1 cellular context compared by ENCODE assay signal in the genomic region with DNA sequence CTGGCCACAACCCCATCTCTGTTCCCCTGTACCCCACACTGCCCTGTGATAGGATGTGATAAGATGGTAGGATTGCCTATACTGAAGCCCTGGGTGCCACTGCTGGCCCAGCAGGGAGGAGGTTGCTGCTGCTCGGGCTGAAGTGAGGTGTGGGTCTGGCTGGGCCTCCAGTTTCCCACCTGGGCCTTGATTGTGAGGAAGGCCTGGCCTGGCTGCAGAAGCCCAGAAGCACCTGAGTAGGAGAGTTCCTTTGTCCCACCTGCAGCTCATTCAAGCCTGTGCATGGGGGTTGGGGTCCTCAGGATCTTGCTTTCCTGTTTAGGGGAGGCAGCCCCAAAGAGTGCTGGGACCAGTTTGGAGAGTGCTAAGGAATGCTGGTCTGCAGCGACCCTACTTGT.
TF ChIP-seq lines count a peak whose summit lies in the region.

No MANE protein-coding gene starts in this region.

TF ChIP-seq in WTC11, 78 proteins besides CTCF, POLR2A, EP300 and RAD21 (continued from another document):
- TF ChIP-seq, protein P1, sequence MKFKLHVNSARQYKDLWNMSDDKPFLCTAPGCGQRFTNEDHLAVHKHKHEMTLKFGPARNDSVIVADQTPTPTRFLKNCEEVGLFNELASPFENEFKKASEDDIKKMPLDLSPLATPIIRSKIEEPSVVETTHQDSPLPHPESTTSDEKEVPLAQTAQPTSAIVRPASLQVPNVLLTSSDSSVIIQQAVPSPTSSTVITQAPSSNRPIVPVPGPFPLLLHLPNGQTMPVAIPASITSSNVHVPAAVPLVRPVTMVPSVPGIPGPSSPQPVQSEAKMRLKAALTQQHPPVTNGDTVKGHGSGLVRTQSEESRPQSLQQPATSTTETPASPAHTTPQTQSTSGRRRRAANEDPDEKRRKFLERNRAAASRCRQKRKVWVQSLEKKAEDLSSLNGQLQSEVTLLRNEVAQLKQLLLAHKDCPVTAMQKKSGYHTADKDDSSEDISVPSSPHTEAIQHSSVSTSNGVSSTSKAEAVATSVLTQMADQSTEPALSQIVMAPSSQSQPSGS (CRISPR knock-in tag; IDR thresholded peaks at IDR 0.05; ENCODE audit: borderline replicate concordance, low read depth) = no peak
- no peak for TF ChIP-seq HMGA2 (CRISPR knock-in tag; IDR thresholded peaks at IDR 0.05)
- no peak for TF ChIP-seq ATF1 (CRISPR knock-in tag; IDR thresholded peaks at IDR 0.05)
- no peak for TF ChIP-seq FOXP1 (CRISPR knock-in tag; IDR thresholded peaks at IDR 0.05; ENCODE audit: borderline replicate concordance)
- TF ChIP-seq CREM (CRISPR knock-in tag; IDR thresholded peaks at IDR 0.05) = no peak
- TF ChIP-seq, protein P2, sequence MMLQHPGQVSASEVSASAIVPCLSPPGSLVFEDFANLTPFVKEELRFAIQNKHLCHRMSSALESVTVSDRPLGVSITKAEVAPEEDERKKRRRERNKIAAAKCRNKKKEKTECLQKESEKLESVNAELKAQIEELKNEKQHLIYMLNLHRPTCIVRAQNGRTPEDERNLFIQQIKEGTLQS (CRISPR knock-in tag; conservative IDR thresholded peaks at IDR 0.05) = no peak
- TF ChIP-seq, protein P3, sequence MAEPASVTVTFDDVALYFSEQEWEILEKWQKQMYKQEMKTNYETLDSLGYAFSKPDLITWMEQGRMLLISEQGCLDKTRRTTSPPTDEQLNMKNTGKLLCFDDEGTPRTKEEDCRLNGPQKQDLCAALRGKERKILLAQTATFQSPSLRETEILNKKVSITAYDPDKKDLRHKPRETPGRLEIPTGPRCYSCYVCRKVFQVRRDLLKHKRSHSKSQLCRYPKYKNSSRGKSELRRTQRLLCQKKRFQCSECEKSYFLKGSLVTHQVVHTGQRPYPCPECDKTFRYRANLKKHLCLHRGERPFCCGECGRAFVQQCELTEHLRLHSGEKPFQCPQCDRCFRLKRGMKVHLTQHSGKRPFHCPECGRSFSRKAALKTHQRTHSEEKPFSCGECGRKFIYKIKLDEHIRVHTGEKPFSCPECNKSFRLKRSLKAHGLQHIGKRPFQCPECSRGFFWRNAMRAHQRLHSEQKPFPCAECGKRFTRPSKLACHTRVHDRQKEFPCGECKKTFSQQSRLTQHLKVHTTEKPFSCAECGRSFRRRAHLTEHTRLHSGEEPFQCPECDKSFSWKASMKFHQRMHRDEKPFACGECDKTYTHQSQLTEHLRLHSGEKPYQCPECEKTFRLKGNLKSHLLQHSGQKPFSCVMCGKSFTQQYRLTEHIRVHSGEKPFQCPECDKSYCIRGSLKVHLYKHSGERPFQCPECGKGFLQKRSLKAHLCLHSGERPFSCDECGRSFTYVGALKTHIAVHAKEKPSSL (CRISPR knock-in tag; conservative IDR thresholded peaks at IDR 0.05) = no peak
- TF ChIP-seq, protein P4, sequence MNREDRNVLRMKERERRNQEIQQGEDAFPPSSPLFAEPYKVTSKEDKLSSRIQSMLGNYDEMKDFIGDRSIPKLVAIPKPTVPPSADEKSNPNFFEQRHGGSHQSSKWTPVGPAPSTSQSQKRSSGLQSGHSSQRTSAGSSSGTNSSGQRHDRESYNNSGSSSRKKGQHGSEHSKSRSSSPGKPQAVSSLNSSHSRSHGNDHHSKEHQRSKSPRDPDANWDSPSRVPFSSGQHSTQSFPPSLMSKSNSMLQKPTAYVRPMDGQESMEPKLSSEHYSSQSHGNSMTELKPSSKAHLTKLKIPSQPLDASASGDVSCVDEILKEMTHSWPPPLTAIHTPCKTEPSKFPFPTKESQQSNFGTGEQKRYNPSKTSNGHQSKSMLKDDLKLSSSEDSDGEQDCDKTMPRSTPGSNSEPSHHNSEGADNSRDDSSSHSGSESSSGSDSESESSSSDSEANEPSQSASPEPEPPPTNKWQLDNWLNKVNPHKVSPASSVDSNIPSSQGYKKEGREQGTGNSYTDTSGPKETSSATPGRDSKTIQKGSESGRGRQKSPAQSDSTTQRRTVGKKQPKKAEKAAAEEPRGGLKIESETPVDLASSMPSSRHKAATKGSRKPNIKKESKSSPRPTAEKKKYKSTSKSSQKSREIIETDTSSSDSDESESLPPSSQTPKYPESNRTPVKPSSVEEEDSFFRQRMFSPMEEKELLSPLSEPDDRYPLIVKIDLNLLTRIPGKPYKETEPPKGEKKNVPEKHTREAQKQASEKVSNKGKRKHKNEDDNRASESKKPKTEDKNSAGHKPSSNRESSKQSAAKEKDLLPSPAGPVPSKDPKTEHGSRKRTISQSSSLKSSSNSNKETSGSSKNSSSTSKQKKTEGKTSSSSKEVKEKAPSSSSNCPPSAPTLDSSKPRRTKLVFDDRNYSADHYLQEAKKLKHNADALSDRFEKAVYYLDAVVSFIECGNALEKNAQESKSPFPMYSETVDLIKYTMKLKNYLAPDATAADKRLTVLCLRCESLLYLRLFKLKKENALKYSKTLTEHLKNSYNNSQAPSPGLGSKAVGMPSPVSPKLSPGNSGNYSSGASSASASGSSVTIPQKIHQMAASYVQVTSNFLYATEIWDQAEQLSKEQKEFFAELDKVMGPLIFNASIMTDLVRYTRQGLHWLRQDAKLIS (CRISPR knock-in tag; IDR thresholded peaks at IDR 0.05; ENCODE audit: borderline replicate concordance) = no peak
- TF ChIP-seq, protein P5, sequence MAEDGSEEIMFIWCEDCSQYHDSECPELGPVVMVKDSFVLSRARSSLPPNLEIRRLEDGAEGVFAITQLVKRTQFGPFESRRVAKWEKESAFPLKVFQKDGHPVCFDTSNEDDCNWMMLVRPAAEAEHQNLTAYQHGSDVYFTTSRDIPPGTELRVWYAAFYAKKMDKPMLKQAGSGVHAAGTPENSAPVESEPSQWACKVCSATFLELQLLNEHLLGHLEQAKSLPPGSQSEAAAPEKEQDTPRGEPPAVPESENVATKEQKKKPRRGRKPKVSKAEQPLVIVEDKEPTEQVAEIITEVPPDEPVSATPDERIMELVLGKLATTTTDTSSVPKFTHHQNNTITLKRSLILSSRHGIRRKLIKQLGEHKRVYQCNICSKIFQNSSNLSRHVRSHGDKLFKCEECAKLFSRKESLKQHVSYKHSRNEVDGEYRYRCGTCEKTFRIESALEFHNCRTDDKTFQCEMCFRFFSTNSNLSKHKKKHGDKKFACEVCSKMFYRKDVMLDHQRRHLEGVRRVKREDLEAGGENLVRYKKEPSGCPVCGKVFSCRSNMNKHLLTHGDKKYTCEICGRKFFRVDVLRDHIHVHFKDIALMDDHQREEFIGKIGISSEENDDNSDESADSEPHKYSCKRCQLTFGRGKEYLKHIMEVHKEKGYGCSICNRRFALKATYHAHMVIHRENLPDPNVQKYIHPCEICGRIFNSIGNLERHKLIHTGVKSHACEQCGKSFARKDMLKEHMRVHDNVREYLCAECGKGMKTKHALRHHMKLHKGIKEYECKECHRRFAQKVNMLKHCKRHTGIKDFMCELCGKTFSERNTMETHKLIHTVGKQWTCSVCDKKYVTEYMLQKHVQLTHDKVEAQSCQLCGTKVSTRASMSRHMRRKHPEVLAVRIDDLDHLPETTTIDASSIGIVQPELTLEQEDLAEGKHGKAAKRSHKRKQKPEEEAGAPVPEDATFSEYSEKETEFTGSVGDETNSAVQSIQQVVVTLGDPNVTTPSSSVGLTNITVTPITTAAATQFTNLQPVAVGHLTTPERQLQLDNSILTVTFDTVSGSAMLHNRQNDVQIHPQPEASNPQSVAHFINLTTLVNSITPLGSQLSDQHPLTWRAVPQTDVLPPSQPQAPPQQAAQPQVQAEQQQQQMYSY (CRISPR knock-in tag; IDR thresholded peaks at IDR 0.05) = no peak
- TF ChIP-seq, protein P6, sequence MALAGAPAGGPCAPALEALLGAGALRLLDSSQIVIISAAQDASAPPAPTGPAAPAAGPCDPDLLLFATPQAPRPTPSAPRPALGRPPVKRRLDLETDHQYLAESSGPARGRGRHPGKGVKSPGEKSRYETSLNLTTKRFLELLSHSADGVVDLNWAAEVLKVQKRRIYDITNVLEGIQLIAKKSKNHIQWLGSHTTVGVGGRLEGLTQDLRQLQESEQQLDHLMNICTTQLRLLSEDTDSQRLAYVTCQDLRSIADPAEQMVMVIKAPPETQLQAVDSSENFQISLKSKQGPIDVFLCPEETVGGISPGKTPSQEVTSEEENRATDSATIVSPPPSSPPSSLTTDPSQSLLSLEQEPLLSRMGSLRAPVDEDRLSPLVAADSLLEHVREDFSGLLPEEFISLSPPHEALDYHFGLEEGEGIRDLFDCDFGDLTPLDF (CRISPR knock-in tag; IDR thresholded peaks at IDR 0.05) = no peak
- no peak for TF ChIP-seq JAZF1 (CRISPR knock-in tag; IDR thresholded peaks at IDR 0.05)
- TF ChIP-seq, protein P7, sequence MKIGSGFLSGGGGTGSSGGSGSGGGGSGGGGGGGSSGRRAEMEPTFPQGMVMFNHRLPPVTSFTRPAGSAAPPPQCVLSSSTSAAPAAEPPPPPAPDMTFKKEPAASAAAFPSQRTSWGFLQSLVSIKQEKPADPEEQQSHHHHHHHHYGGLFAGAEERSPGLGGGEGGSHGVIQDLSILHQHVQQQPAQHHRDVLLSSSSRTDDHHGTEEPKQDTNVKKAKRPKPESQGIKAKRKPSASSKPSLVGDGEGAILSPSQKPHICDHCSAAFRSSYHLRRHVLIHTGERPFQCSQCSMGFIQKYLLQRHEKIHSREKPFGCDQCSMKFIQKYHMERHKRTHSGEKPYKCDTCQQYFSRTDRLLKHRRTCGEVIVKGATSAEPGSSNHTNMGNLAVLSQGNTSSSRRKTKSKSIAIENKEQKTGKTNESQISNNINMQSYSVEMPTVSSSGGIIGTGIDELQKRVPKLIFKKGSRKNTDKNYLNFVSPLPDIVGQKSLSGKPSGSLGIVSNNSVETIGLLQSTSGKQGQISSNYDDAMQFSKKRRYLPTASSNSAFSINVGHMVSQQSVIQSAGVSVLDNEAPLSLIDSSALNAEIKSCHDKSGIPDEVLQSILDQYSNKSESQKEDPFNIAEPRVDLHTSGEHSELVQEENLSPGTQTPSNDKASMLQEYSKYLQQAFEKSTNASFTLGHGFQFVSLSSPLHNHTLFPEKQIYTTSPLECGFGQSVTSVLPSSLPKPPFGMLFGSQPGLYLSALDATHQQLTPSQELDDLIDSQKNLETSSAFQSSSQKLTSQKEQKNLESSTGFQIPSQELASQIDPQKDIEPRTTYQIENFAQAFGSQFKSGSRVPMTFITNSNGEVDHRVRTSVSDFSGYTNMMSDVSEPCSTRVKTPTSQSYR (CRISPR knock-in tag; IDR thresholded peaks at IDR 0.05) = no peak
- TF ChIP-seq, protein P8, sequence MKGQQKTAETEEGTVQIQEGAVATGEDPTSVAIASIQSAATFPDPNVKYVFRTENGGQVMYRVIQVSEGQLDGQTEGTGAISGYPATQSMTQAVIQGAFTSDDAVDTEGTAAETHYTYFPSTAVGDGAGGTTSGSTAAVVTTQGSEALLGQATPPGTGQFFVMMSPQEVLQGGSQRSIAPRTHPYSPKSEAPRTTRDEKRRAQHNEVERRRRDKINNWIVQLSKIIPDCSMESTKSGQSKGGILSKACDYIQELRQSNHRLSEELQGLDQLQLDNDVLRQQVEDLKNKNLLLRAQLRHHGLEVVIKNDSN (CRISPR knock-in tag; IDR thresholded peaks at IDR 0.05) = no peak
- no peak for TF ChIP-seq ZNF138 (CRISPR knock-in tag; conservative IDR thresholded peaks at IDR 0.05)
- no peak for TF ChIP-seq ZNF121 (CRISPR knock-in tag; IDR thresholded peaks at IDR 0.05)
- TF ChIP-seq RELA (CRISPR knock-in tag; IDR thresholded peaks at IDR 0.05; ENCODE audit: borderline replicate concordance) = no peak
- TF ChIP-seq CBFB (CRISPR knock-in tag; IDR thresholded peaks at IDR 0.05; ENCODE audit: low read depth) = no peak
